Comparison of ENCODE assay signal across 12 cellular contexts in genomic region chr11:73310076-73310475, GRCh38. TPM values are rescaled to one million over a fixed set of nuclear protein-coding genes. Genes with fewer than 3 reads are reported as not detected.
DNase-seq lines count a peak whose midpoint lies in the region; ATAC-seq, FAIRE-seq and TF ChIP-seq lines count a peak whose summit lies in the region.
"Had no signal": no experiment of that assay in that cellular context is flagged by ENCODE, and none has a peak within 500 bp of the region (broad histone marks: within the 10 kb centered on the region; RNA-seq: fewer than 3 reads in every experiment).

No MANE protein-coding gene starts in this region.

- peaks cover 50% of the 10 kb centered on the region for H3K4me1 Mint-ChIP-seq in progenitor cell of endocrine pancreas (ENCODE audit: low read depth)

- no peak for TF ChIP-seq RAD21 in A549 (conservative IDR thresholded peaks at IDR 0.05 in 1 of 2, IDR thresholded peaks at IDR 0.05 in 1 of 2)

- no peak overlapping the region for H3K27ac Mint-ChIP-seq in progenitor cell of endocrine pancreas

- CTCF ChIA-PET in A549 (lab: Yijun Ruan, JAX) = interaction anchor here (0.9 to 25.1 kb wide), 6 partner anchors 17 to 51 kb away, joined by 3 to 527 read pairs (median 143); no protein-coding TSS in a partner anchor

- POLR2A ChIA-PET in A549 (lab: Yijun Ruan, JAX) = interaction anchor here (0.9 to 2.1 kb wide), 2 partner anchors 17 to 20 kb away, joined by 3 to 9 read pairs; no protein-coding TSS in a partner anchor

- H3K27ac ChIP-seq in A549 (peak overlapping the region in 1 of 2 experiments; percentile 91; a peak in 2 of 6 replicates), gastroesophageal sphincter (peak overlapping the region; percentile 96 to 99 (median 98))
- H3K27ac ChIP-seq: C4-2B had no signal

- H3K27me3 Mint-ChIP-seq in progenitor cell of endocrine pancreas = no peaks in the 10 kb centered on the region

- no peaks in the 10 kb centered on the region for H3K36me3 Mint-ChIP-seq in progenitor cell of endocrine pancreas (ENCODE audit: insufficient read depth)

- no peaks in the 10 kb centered on the region for H3K9me3 ChIP-seq in A549
- H3K9me3 ChIP-seq in gastroesophageal sphincter = no peaks in the 10 kb centered on the region

- H3K4me3 Mint-ChIP-seq in progenitor cell of endocrine pancreas (ENCODE audit: low read depth) = peak overlapping the region; percentile 69

- FAIRE-seq in A549 (lab: Jason Lieb, UNC) = no peak

- TF ChIP-seq EP300 in A549 (IDR thresholded peaks at IDR 0.05) = no peak
- no peak for TF ChIP-seq EP300 in gastroesophageal sphincter (IDR thresholded peaks at IDR 0.05)

- no peak for TF ChIP-seq CTCF in A549 (IDR thresholded peaks at IDR 0.05)
- TF ChIP-seq CTCF in WI38 (IDR thresholded peaks at IDR 0.05; ENCODE audit: low read depth, low read length) = no peak
- no peak for TF ChIP-seq CTCF in gastroesophageal sphincter (IDR thresholded peaks at IDR 0.05)
- no peak for TF ChIP-seq CTCF in progenitor cell of endocrine pancreas (IDR thresholded peaks at IDR 0.05; ENCODE audit: unreplicated experiment)

- DNase-seq in A549 (ENCODE audit: low read depth in 1 of 2, low spot score in 1 of 2) = no peak
- DNase-seq in progenitor cell of endocrine pancreas (ENCODE audit: low spot score, unreplicated experiment) = no peak
- no peak for DNase-seq in T-helper 9 cell
- DNase-seq in HPDE6-E6E7 (ENCODE audit: extremely low spot score) = no peak
- no peak for DNase-seq in SIG-M5 (lab: John Stamatoyannopoulos, UW)
- DNase-seq in NCI-H510A (lab: John Stamatoyannopoulos, UW) = no peak
- DNase-seq: activated CD4-positive, alpha-beta T cell treated with anti-CD3 and anti-CD28 coated beads for 1 hour; amniotic stem cell; NK-92 treated with Interleukin-12 subunit alpha and Interleukin-12 subunit beta, amount 100 ng/mL, for 24 hours had no signal

- peaks cover 42% of the 10 kb centered on the region for H3K4me1 ChIP-seq in A549
- peaks cover 0 to 81% (median 38%) of the 10 kb centered on the region in 3 donors for H3K4me1 ChIP-seq in gastroesophageal sphincter

- H3K4me2 ChIP-seq in A549 = peak overlapping the region; percentile 93

- ATAC-seq in A549 (no peak), gastroesophageal sphincter (no peak)

- WGBS in A549 (ENCODE audit: missing lambda C conversion rate) = 97% methylated on average over 15 of the region's 16 CpGs
- WGBS in gastroesophageal sphincter (ENCODE audit: low coverage in 1 of 2), 2 donors = 20% methylated on average over 1 of the region's 16 CpGs; no CpG with 5 or more reads in 1 of the 2 donors

- TF ChIP-seq POLR2A in A549 (IDR thresholded peaks at IDR 0.05; ENCODE audit: low read length) (no peak), gastroesophageal sphincter (IDR thresholded peaks at IDR 0.05) (no peak)

- H3K9me3 Mint-ChIP-seq in progenitor cell of endocrine pancreas (ENCODE audit: low read depth) = no peaks in the 10 kb centered on the region

- peaks cover 0 to 8% of the 10 kb centered on the region in 2 donors for H3K36me3 ChIP-seq in gastroesophageal sphincter

- no peak overlapping the region for H3K4me3 ChIP-seq in A549
- H3K4me3 ChIP-seq in WI38 (ENCODE audit: low read depth, low read length) = peak overlapping the region; percentile 84
- H3K4me3 ChIP-seq in gastroesophageal sphincter = peak overlapping the region; percentile 62 to 89

- no peaks in the 10 kb centered on the region for H3K27me3 ChIP-seq in gastroesophageal sphincter

TF ChIP-seq in A549, 52 proteins besides CTCF, POLR2A, EP300 and RAD21:
- TF ChIP-seq ZC3H11A (IDR thresholded peaks at IDR 0.05) (no peak), PHF8 (IDR thresholded peaks at IDR 0.05; ENCODE audit: borderline replicate concordance, low read depth) (no peak), CHD4 (IDR thresholded peaks at IDR 0.05; ENCODE audit: borderline replicate concordance) (no peak), RCOR1 (IDR thresholded peaks at IDR 0.05; ENCODE audit: low read depth, low read length) (no peak), MYC (IDR thresholded peaks at IDR 0.05; ENCODE audit: borderline replicate concordance, low read length) (no peak), HOXB13 (CRISPR knock-in tag; IDR thresholded peaks at IDR 0.05; ENCODE audit: low read depth) (no peak), CBX8 (IDR thresholded peaks at IDR 0.05) (no peak), FOXS1 (CRISPR knock-in tag; IDR thresholded peaks at IDR 0.05) (no peak), RNF2 (IDR thresholded peaks at IDR 0.05; ENCODE audit: borderline replicate concordance, low read depth) (no peak), HMGXB4 (CRISPR knock-in tag; IDR thresholded peaks at IDR 0.05; ENCODE audit: borderline replicate concordance) (no peak), NPAS2 (CRISPR knock-in tag; IDR thresholded peaks at IDR 0.05; ENCODE audit: borderline replicate concordance) (no peak), ZFP36 (IDR thresholded peaks at IDR 0.05; ENCODE audit: borderline replicate concordance, partially characterized antibody) (no peak), FOSL2 (IDR thresholded peaks at IDR 0.05) (no peak), FOSL2 (CRISPR knock-in tag; IDR thresholded peaks at IDR 0.05) (no peak), BHLHE40 (IDR thresholded peaks at IDR 0.05; ENCODE audit: low read depth, low read length) (no peak), HES2 (IDR thresholded peaks at IDR 0.05) (no peak), MAZ (IDR thresholded peaks at IDR 0.05; ENCODE audit: borderline replicate concordance, low read depth, low read length) (no peak)
- TF ChIP-seq, protein P1, sequence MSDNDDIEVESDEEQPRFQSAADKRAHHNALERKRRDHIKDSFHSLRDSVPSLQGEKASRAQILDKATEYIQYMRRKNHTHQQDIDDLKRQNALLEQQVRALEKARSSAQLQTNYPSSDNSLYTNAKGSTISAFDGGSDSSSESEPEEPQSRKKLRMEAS (IDR thresholded peaks at IDR 0.05) = no peak
- TF ChIP-seq, protein P2, sequence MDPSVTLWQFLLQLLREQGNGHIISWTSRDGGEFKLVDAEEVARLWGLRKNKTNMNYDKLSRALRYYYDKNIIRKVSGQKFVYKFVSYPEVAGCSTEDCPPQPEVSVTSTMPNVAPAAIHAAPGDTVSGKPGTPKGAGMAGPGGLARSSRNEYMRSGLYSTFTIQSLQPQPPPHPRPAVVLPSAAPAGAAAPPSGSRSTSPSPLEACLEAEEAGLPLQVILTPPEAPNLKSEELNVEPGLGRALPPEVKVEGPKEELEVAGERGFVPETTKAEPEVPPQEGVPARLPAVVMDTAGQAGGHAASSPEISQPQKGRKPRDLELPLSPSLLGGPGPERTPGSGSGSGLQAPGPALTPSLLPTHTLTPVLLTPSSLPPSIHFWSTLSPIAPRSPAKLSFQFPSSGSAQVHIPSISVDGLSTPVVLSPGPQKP (IDR thresholded peaks at IDR 0.05; ENCODE audit: low read depth, low read length) = no peak
TF ChIP-seq in A549: peak in this region for 0.

RNA-seq across cellular contexts. Expression of gene ARHGEF17, which starts 2.0 kb away (rescaled TPM):
- polyA plus RNA-seq in A549 (2011; rRNA removed) (7.0 and 11.0 TPM in 2 replicates), A549 (2017; fragmentation: RNase III; extraction: RNeasy Plus Mini Kit Qiagen cat#74134 plus additional on column Dnase treatment) (16.2 to 19.2 TPM (median 16.9 TPM) in 3 replicates)
- 15.3 and 21.1 TPM in 2 replicates for polyA plus RNA-seq in A549 (2012; cell fraction: cytosol; rRNA removed)
- 105 and 156 TPM in 2 replicates for polyA plus RNA-seq in A549 (2012; cell fraction: nucleus; rRNA removed)
- polyA minus RNA-seq in A549 (2011; rRNA and poly(A)+ RNA removed) = 12.0 and 17.3 TPM in 2 replicates
- total RNA-seq in gastroesophageal sphincter (100 to 1,000 TPM in 1 of 4 donors, 10 to 100 TPM in 3; 52.5 to 169 (median 84.4) TPM), progenitor cell of endocrine pancreas (71.4 and 77.0 TPM in 2 replicates)

RNA-seq across cellular contexts. Expression of gene P2RY6, which starts 37.9 kb away (rescaled TPM):
- polyA plus RNA-seq in A549 (2011; rRNA removed) = 6.8 and 8.4 TPM in 2 replicates
- polyA plus RNA-seq in A549 (2012; cell fraction: cytosol; rRNA removed) = 37.8 and 59.4 TPM in 2 replicates
- 64.4 and 119 TPM in 2 replicates for polyA plus RNA-seq in A549 (2012; cell fraction: nucleus; rRNA removed)
- 8.8 to 11.2 TPM (median 9.1 TPM) in 3 replicates for polyA plus RNA-seq in A549 (2017; fragmentation: RNase III; extraction: RNeasy Plus Mini Kit Qiagen cat#74134 plus additional on column Dnase treatment)
- 7.6 and 11.6 TPM in 2 replicates for polyA minus RNA-seq in A549 (2011; rRNA and poly(A)+ RNA removed)
- total RNA-seq in gastroesophageal sphincter = 1 to 10 TPM; 1.8 to 2.8 (median 2.3) TPM
- 0.13 and 0.14 TPM in 2 replicates for total RNA-seq in progenitor cell of endocrine pancreas
